ENCODE assay signal across 1 cellular context in genomic region chr4:141657550-141657949, GRCh38.
TF ChIP-seq lines count a peak whose summit lies in the region.

No MANE protein-coding gene starts in this region.

TF ChIP-seq in GM12878, 131 proteins besides CTCF, POLR2A, EP300 and RAD21:
- TF ChIP-seq RUNX3 (IDR thresholded peaks at IDR 0.05; ENCODE audit: low read length), result no peak
- TF ChIP-seq E2F8 (IDR thresholded peaks at IDR 0.05; ENCODE audit: low read depth, partially characterized antibody), result no peak
- TF ChIP-seq NR2C1 (IDR thresholded peaks at IDR 0.05), result no peak
- no peak for TF ChIP-seq FOS (IDR thresholded peaks at IDR 0.05; ENCODE audit: borderline replicate concordance, extremely low read depth, insufficient read length)
- TF ChIP-seq ZBTB11 (CRISPR knock-in tag; IDR thresholded peaks at IDR 0.05), result no peak
- TF ChIP-seq STAT3 (IDR thresholded peaks at IDR 0.05; ENCODE audit: low read depth, low read length), result no peak
- TF ChIP-seq CBX5 (IDR thresholded peaks at IDR 0.05; ENCODE audit: low read depth), result no peak
- no peak for TF ChIP-seq RAD51 (IDR thresholded peaks at IDR 0.05)
- TF ChIP-seq ZNF274 (IDR thresholded peaks at IDR 0.05; ENCODE audit: insufficient read depth, insufficient read length), result no peak
- TF ChIP-seq PML (IDR thresholded peaks at IDR 0.05; ENCODE audit: low read length), result no peak
- no peak for TF ChIP-seq POLR2AphosphoS5 (IDR thresholded peaks at IDR 0.05; ENCODE audit: low read length)
- TF ChIP-seq TAF1 (IDR thresholded peaks at IDR 0.05; ENCODE audit: borderline replicate concordance, low read depth, low read length), result no peak
TF ChIP-seq in GM12878: peak in this region for 0.
